Comparison of ENCODE assay signal across 18 cellular contexts in the genomic region with DNA sequence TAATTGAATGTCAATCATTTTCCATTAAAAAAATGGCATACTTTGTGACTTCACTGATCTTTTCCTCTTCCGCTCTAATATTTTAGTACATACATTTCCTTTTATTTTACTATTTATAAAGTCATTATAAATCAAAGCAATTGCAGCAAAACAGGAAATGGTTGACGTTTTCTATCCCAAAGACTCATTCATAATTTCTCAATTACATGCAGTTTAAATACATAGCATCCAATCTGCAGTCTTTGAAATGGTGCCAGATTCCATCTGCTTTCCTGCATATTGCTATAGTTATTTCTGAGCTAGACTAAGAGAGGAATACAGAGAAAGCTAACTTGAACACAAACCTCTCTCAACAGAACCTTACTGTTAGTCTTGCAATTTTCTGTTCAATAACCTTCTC.
A peak's percentile ranks its signal among the peaks of the same experiment; 100 is the strongest.
DNase-seq lines count a peak whose midpoint lies in the region; ATAC-seq and TF ChIP-seq lines count a peak whose summit lies in the region.
"Had no signal": no experiment of that assay in that cellular context is flagged by ENCODE, and none has a peak within 500 bp of the region (broad histone marks: within the 10 kb centered on the region; RNA-seq: fewer than 3 reads in every experiment).

No MANE protein-coding gene starts in this region.

- no peaks in the 10 kb centered on the region for H3K27me3 Mint-ChIP-seq in WTC11 (ENCODE audit: low read depth)
- H3K27me3 Mint-ChIP-seq: CD4-positive, CD25-positive, alpha-beta regulatory T cell had no signal

- DNase-seq in NCI-H2081 (lab: John Stamatoyannopoulos, UW), result peak; percentile 13 to 39
- no peak for DNase-seq in NCI-H2081 treated with DMSO at 0.1 percent for 48 hours (lab: John Stamatoyannopoulos, UW)
- DNase-seq in COLO829 (ENCODE audit: low spot score), result peak; percentile 6
- DNase-seq in NCI-H146 treated with DMSO at 0.1 percent for 48 hours (lab: John Stamatoyannopoulos, UW; ENCODE audit: unreplicated experiment), result peak; percentile 31
- DNase-seq in foreskin melanocyte, result peak; percentile 2
- no peak for DNase-seq in activated CD8-positive, alpha-beta memory T cell treated with anti-CD3 and anti-CD28 coated beads, Interleukin-2, amount 50 U/mL, for 48 hours
- no peak for DNase-seq in WTC11 (ENCODE audit: low spot score)
- DNase-seq in activated gamma-delta T cell treated with Interleukin-2 at 50 U/mL for 16 hours, result no peak
- DNase-seq: ACHN; BE2C; C1 segment of cervical spinal cord; CD4-positive, CD25-positive, alpha-beta regulatory T cell; CD8-positive, alpha-beta memory T cell; DMS153; DMS79; GDM1; GM23248; HCEC 1CT had no signal

- peaks cover 20% of the 10 kb centered on the region for H3K9me3 Mint-ChIP-seq in WTC11

- H3K36me3 Mint-ChIP-seq in WTC11, result peaks cover 5% of the 10 kb centered on the region; the same call in 1 of the 2 replicates
- H3K36me3 Mint-ChIP-seq: CD4-positive, CD25-positive, alpha-beta regulatory T cell; CD8-positive, alpha-beta memory T cell had no signal

- CTCF ChIA-PET in WTC11 (lab: Charles Lee), result interaction anchor here (1.1 kb wide), 1 partner anchor 385 kb away, joined by 3 read pairs; no protein-coding TSS in a partner anchor

- TF ChIP-seq CTCF in WTC11 (IDR thresholded peaks at IDR 0.05), result no peak

- no peak for ATAC-seq in WTC11

- H3K4me3 Mint-ChIP-seq in WTC11, result no peak overlapping the region
- H3K4me3 Mint-ChIP-seq: CD4-positive, CD25-positive, alpha-beta regulatory T cell; CD8-positive, alpha-beta memory T cell had no signal

- POLR2A ChIA-PET in WTC11 (lab: Charles Lee), result no interaction called here

- H3K27ac Mint-ChIP-seq in WTC11, result no peak overlapping the region
- H3K27ac Mint-ChIP-seq: CD4-positive, CD25-positive, alpha-beta regulatory T cell; CD8-positive, alpha-beta memory T cell had no signal

- peaks cover 20% of the 10 kb centered on the region for H3K4me1 Mint-ChIP-seq in WTC11
- H3K4me1 Mint-ChIP-seq: CD4-positive, CD25-positive, alpha-beta regulatory T cell; CD8-positive, alpha-beta memory T cell had no signal

TF ChIP-seq in WTC11, 78 proteins besides CTCF, POLR2A, EP300 and RAD21:
- TF ChIP-seq ZNF121 (CRISPR knock-in tag; IDR thresholded peaks at IDR 0.05) (no peak), FOXJ3 (CRISPR knock-in tag; IDR thresholded peaks at IDR 0.05; ENCODE audit: borderline replicate concordance) (no peak), GABPB1 (CRISPR knock-in tag; IDR thresholded peaks at IDR 0.05) (no peak), ZNF317 (CRISPR knock-in tag; IDR thresholded peaks at IDR 0.05; ENCODE audit: borderline replicate concordance, low read depth) (no peak), ETV6 (CRISPR knock-in tag; IDR thresholded peaks at IDR 0.05) (no peak)
- TF ChIP-seq, protein P1, sequence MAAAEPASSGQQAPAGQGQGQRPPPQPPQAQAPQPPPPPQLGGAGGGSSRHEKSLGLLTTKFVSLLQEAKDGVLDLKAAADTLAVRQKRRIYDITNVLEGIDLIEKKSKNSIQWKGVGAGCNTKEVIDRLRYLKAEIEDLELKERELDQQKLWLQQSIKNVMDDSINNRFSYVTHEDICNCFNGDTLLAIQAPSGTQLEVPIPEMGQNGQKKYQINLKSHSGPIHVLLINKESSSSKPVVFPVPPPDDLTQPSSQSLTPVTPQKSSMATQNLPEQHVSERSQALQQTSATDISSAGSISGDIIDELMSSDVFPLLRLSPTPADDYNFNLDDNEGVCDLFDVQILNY (CRISPR knock-in tag; IDR thresholded peaks at IDR 0.05), result no peak

Comparison
In these comparisons a context has a peak if more than half of its experiments do, and no peak if none do; other contexts are left out.
1. DNase-seq: peak in NCI-H2081 (2 of 2), COLO829 (single experiment), NCI-H146 treated with DMSO at 0.1 percent for 48 hours (single experiment) and foreskin melanocyte (single experiment); none in NCI-H2081 treated with DMSO at 0.1 percent for 48 hours (single experiment), activated CD8-positive, alpha-beta memory T cell treated with anti-CD3 and anti-CD28 coated beads, Interleukin-2, amount 50 U/mL, for 48 hours (single experiment), WTC11 (single experiment) and activated gamma-delta T cell treated with Interleukin-2 at 50 U/mL for 16 hours (single experiment).